In genomic region chr18:12921178-12921577, GRCh38 we compare ENCODE assay signal across 16 cellular contexts. TPM values are rescaled to one million over a fixed set of nuclear protein-coding genes. Genes with fewer than 3 reads are reported as not detected.
DNase-seq lines count a peak whose midpoint lies in the region; ATAC-seq and TF ChIP-seq lines count a peak whose summit lies in the region.
"Had no signal": no experiment of that assay in that cellular context is flagged by ENCODE, and none has a peak within 500 bp of the region (broad histone marks: within the 10 kb centered on the region; RNA-seq: fewer than 3 reads in every experiment).

No MANE protein-coding gene starts in this region.

- H3K4me1 ChIP-seq in A673 (ENCODE audit: insufficient read depth, low read length, poor library complexity, severe bottlenecking): no peaks in the 10 kb centered on the region
- H3K4me1 ChIP-seq: testis had no signal

- no peaks in the 10 kb centered on the region for H3K36me3 ChIP-seq in A673 (ENCODE audit: insufficient read depth, low read length, poor library complexity, severe bottlenecking)
- H3K36me3 ChIP-seq: BLaER1 treated with 17β-estradiol and CSF1 and Interleukin-3, amounts not matched to agents 10 nM and 100 nM had no signal

- no peak overlapping the region for H3K27ac Mint-ChIP-seq in CD4-positive, alpha-beta T cell
- peak overlapping the region; percentile 63 for H3K27ac Mint-ChIP-seq in activated naive CD4-positive, alpha-beta T cell treated with anti-CD3 and anti-CD28 coated beads, Interleukin-2, amount 50 U/mL, for 24 hours

- peak in 1 of 10 experiments; percentile 9 for DNase-seq in CD4-positive, alpha-beta T cell
- DNase-seq in activated CD4-positive, CD25-positive, alpha-beta regulatory T cell treated with anti-CD3 and anti-CD28 coated beads, Interleukin-2, amount 50 U/mL, for 72 hours: no peak
- no peak for DNase-seq in substantia nigra (lab: John Stamatoyannopoulos, UW)
- no peak for DNase-seq in amniotic stem cell (lab: John Stamatoyannopoulos, UW)
- DNase-seq in A673 (ENCODE audit: low spot score): no peak
- DNase-seq: Karpas-422, left ventricle myocardium superior, NCI-H2171, SHP77, testis had no signal

- no peaks in the 10 kb centered on the region for H3K36me3 Mint-ChIP-seq in CD4-positive, alpha-beta T cell (ENCODE audit: low read depth)
- H3K36me3 Mint-ChIP-seq in activated naive CD4-positive, alpha-beta T cell treated with anti-CD3 and anti-CD28 coated beads, Interleukin-2, amount 50 U/mL, for 24 hours: no peaks in the 10 kb centered on the region

- H3K4me3 ChIP-seq in A673 (ENCODE audit: low read depth, low read length, poor library complexity, severe bottlenecking): no peak overlapping the region
- H3K4me3 ChIP-seq: BLaER1 treated with 17β-estradiol and CSF1 and Interleukin-3, amounts not matched to agents 10 nM and 100 nM; testis had no signal

- H3K9me3 ChIP-seq in CD4-positive, alpha-beta T cell (ENCODE audit: control insufficient read depth, low read length): no peaks in the 10 kb centered on the region
- no peaks in the 10 kb centered on the region for H3K9me3 ChIP-seq in A673 (ENCODE audit: low read depth, low read length, poor library complexity, severe bottlenecking)
- H3K9me3 ChIP-seq: BLaER1 treated with 17β-estradiol and CSF1 and Interleukin-3, amounts not matched to agents 10 nM and 100 nM; testis had no signal

- intact Hi-C loops in CD4-positive, alpha-beta T cell (cut with DNase I, micrococcal nuclease): no loop called here
- intact Hi-C loops in A673 (cut with micrococcal nuclease; ENCODE audit: unreplicated experiment): no loop called here

- H3K27me3 Mint-ChIP-seq in CD4-positive, alpha-beta T cell: no peaks in the 10 kb centered on the region
- no peaks in the 10 kb centered on the region for H3K27me3 Mint-ChIP-seq in activated naive CD4-positive, alpha-beta T cell treated with anti-CD3 and anti-CD28 coated beads, Interleukin-2, amount 50 U/mL, for 24 hours

- BruUV-seq in A673 (replicated peaks; lab: Mats Ljungman, UMichigan): no TSS peak

- peaks cover 12% of the 10 kb centered on the region for H3K4me1 Mint-ChIP-seq in CD4-positive, alpha-beta T cell (ENCODE audit: low read depth)
- peaks cover 6% of the 10 kb centered on the region for H3K4me1 Mint-ChIP-seq in activated naive CD4-positive, alpha-beta T cell treated with anti-CD3 and anti-CD28 coated beads, Interleukin-2, amount 50 U/mL, for 24 hours

- no peaks in the 10 kb centered on the region for H3K27me3 ChIP-seq in CD4-positive, alpha-beta T cell (ENCODE audit: control insufficient read depth, insufficient read depth, low read length)
- H3K27me3 ChIP-seq in A673 (replicated peaks; ENCODE audit: insufficient read depth, low read depth, low read length, poor library complexity): no peaks in the 10 kb centered on the region
- H3K27me3 ChIP-seq: BLaER1 treated with 17β-estradiol and CSF1 and Interleukin-3, amounts not matched to agents 10 nM and 100 nM; testis had no signal

- no peak overlapping the region for H3K27ac ChIP-seq in CD4-positive, alpha-beta T cell (ENCODE audit: low read depth, low read length)
- no peak overlapping the region for H3K27ac ChIP-seq in substantia nigra (ENCODE audit: low read depth, low read length, poor library complexity, severe bottlenecking)
- no peak overlapping the region for H3K27ac ChIP-seq in A673 (ENCODE audit: low read depth, low read length, poor library complexity, severe bottlenecking)
- H3K27ac ChIP-seq: BLaER1 treated with 17β-estradiol and CSF1 and Interleukin-3, amounts not matched to agents 10 nM and 100 nM; parathyroid adenoma; testis; VCaP had no signal

- peak; percentile 51 for ATAC-seq in CD4-positive, alpha-beta T cell (ENCODE audit: poor library complexity)
- ATAC-seq in GM18511 (IDR thresholded peaks at IDR 0.05; ENCODE audit: unreplicated experiment) (peak; percentile 75), HG03159 (IDR thresholded peaks at IDR 0.05; ENCODE audit: unreplicated experiment) (peak; percentile 75)
- ATAC-seq: left ventricle myocardium superior had no signal

- TF ChIP-seq CTCF in CD4-positive, alpha-beta T cell (IDR thresholded peaks at IDR 0.05): no peak
- no peak for TF ChIP-seq CTCF in A673 (conservative IDR thresholded peaks at IDR 0.05; ENCODE audit: low read depth, low read length)

- CTCF ChIA-PET in CD4-positive, alpha-beta T cell (lab: Charles Lee): no interaction called here
- CTCF ChIA-PET in A673 (lab: Charles Lee): no interaction called here

- peak overlapping the region; percentile 16 for H3K4me3 Mint-ChIP-seq in CD4-positive, alpha-beta T cell
- no peak overlapping the region for H3K4me3 Mint-ChIP-seq in activated naive CD4-positive, alpha-beta T cell treated with anti-CD3 and anti-CD28 coated beads, Interleukin-2, amount 50 U/mL, for 24 hours

- POLR2A ChIA-PET in CD4-positive, alpha-beta T cell (lab: Charles Lee): interaction anchor here (1.5 to 2.0 kb wide), 2 partner anchors 10 to 27 kb away, joined by 5 to 7 read pairs; no protein-coding TSS in a partner anchor
- POLR2A ChIA-PET in A673 (lab: Charles Lee; ENCODE audit: low non-redundant PET): no interaction called here

- H3K9me3 Mint-ChIP-seq in CD4-positive, alpha-beta T cell: no peaks in the 10 kb centered on the region
- H3K9me3 Mint-ChIP-seq in activated naive CD4-positive, alpha-beta T cell treated with anti-CD3 and anti-CD28 coated beads, Interleukin-2, amount 50 U/mL, for 24 hours: no peaks in the 10 kb centered on the region

RNA-seq across cellular contexts. Expression of gene SEH1L, which starts 26.6 kb away (rescaled TPM):
- total RNA-seq in CD4-positive, alpha-beta T cell: 10 to 100 TPM; 23.9 to 26.7 TPM
- 104 and 105 TPM in 2 replicates for total RNA-seq in A673 (2021)

RNA-seq across cellular contexts. Expression of gene PTPN2, which starts 37.1 kb away (rescaled TPM):
- total RNA-seq in CD4-positive, alpha-beta T cell: 10 to 100 TPM; 49.4 to 53.8 TPM
- 35.8 and 44.7 TPM in 2 replicates for total RNA-seq in A673 (2021)
